In genomic region chr22:27670701-27671412, GRCh38 we compare ENCODE assay signal across 7 cellular contexts.
DNase-seq lines count a peak whose midpoint lies in the region; ATAC-seq, FAIRE-seq and TF ChIP-seq lines count a peak whose summit lies in the region.

No MANE protein-coding gene starts in this region.

- peaks cover 35% of the 10 kb centered on the region for H3K4me1 ChIP-seq in HUES6 (ENCODE audit: control insufficient read depth, insufficient read depth, low read length)
- H3K4me1 ChIP-seq in K562 (replicated peaks in 1 of 2; ENCODE audit: control insufficient read depth in 2 of 2, insufficient read depth in 2 of 2, low read length in 2 of 2): peaks cover 30 to 44% of the 10 kb centered on the region in 2 experiments
- H3K4me1 ChIP-seq in tibial nerve: peaks cover 0 to 38% (median 3%) of the 10 kb centered on the region in 4 donors

- peak; percentile 79 to 89 (median 81) for DNase-seq in K562 (ENCODE audit: extremely low read depth in 1 of 4, low spot score in 3 of 4)
- DNase-seq in left colon: peak; percentile 15 to 54
- DNase-seq in tibial nerve (ENCODE audit: low spot score in 2 of 2): no peak
- no peak for DNase-seq in NCI-H2196 (lab: John Stamatoyannopoulos, UW; ENCODE audit: unreplicated experiment)

- TF ChIP-seq CTCF in K562 (IDR thresholded peaks at IDR 0.05 in 2 of 3, conservative IDR thresholded peaks at IDR 0.05 in 1 of 3; ENCODE audit: insufficient read depth in 2 of 3, low read depth in 1 of 3, low read length in 3 of 3): no peak
- TF ChIP-seq CTCF in tibial nerve (IDR thresholded peaks at IDR 0.05): no peak

- in situ Hi-C loops in K562 (cut with MboI): no loop called here

- H3K9me1 ChIP-seq in K562 (ENCODE audit: control insufficient read depth, insufficient read depth, low read length): no peaks in the 10 kb centered on the region

- H3K36me3 ChIP-seq in HUES6 (ENCODE audit: control insufficient read depth, insufficient read depth, low read length): peaks cover 11% of the 10 kb centered on the region
- no peaks in the 10 kb centered on the region for H3K36me3 ChIP-seq in K562 (ENCODE audit: control insufficient read depth, insufficient read depth, low read length)
- no peaks in the 10 kb centered on the region for H3K36me3 ChIP-seq in tibial nerve

- peak; percentile 52; the same call in 1 of the 2 replicates for TF ChIP-seq POLR2A in K562 (conservative IDR thresholded peaks at IDR 0.05)
- TF ChIP-seq POLR2A in tibial nerve (IDR thresholded peaks at IDR 0.05): no peak

- TF ChIP-seq RAD21 in K562 (CRISPR knock-in tag; conservative IDR thresholded peaks at IDR 0.05 in 1 of 2, IDR thresholded peaks at IDR 0.05 in 1 of 2): no peak

- TF ChIP-seq EP300 in K562 (IDR thresholded peaks at IDR 0.05; ENCODE audit: low read length): peak; percentile 38; the same call in 1 of the 2 replicates
- TF ChIP-seq EP300 in tibial nerve (IDR thresholded peaks at IDR 0.05): no peak

- 6% methylated on average over 8 of the region's 16 CpGs for WGBS in K562 (ENCODE audit: insufficient coverage, low coverage, missing lambda C conversion rate)
- 21 to 50% methylated on average over 9 to 16 of the region's 16 CpGs for WGBS in tibial nerve, 2 donors

- peak overlapping the region; percentile 1; the same call in 1 of the 2 replicates for H3K4me3 ChIP-seq in HUES6 (ENCODE audit: low read depth, low read length)
- H3K4me3 ChIP-seq in K562: peak overlapping the region; percentile 35
- H3K4me3 ChIP-seq in tibial nerve: no peak overlapping the region

- POLR2A ChIA-PET in K562 (lab: Yijun Ruan, JAX): interaction anchor here (0.6 kb wide), 2 partner anchors 11 to 13 kb away, joined by 3 read pairs; no protein-coding TSS in a partner anchor

- H3K27me3 ChIP-seq in HUES6 (ENCODE audit: control insufficient read depth, insufficient read depth, low read length) (no peaks in the 10 kb centered on the region), K562 (ENCODE audit: control insufficient read depth in 2 of 2, insufficient read depth in 2 of 2, low read length in 2 of 2) (no peaks in the 10 kb centered on the region), tibial nerve (no peaks in the 10 kb centered on the region)

- H4K20me1 ChIP-seq in K562 (replicated peaks; ENCODE audit: control insufficient read depth, insufficient read depth, low read length): no peaks in the 10 kb centered on the region

- intact Hi-C loops in K562 (cut with micrococcal nuclease): no loop called here
- intact Hi-C loops in left colon (cut with DNase I, micrococcal nuclease): no loop called here

- TSS peak; percentile 84 for BruUV-seq in K562 (replicated peaks; lab: Mats Ljungman, UMichigan)

- CTCF ChIA-PET in K562 (lab: Yijun Ruan, JAX; ENCODE audit: low intra/inter-chr PET ratio): no interaction called here

- H2AFZ ChIP-seq in K562 (ENCODE audit: low read depth, low read length): peak overlapping the region; percentile 95

- FAIRE-seq in K562 (lab: Jason Lieb, UNC): peak; percentile 76

- H3K4me2 ChIP-seq in K562 (ENCODE audit: insufficient read depth, low read length): peak overlapping the region; percentile 73

- H3K79me2 ChIP-seq in K562 (ENCODE audit: control insufficient read depth, insufficient read depth, low read length): no peaks in the 10 kb centered on the region

- ATAC-seq in K562 (peak; percentile 90), left colon (peak; percentile 53), GM21717 (IDR thresholded peaks at IDR 0.05; ENCODE audit: unreplicated experiment) (no peak), GM19397 (IDR thresholded peaks at IDR 0.05; ENCODE audit: unreplicated experiment) (no peak)

- H3K9ac ChIP-seq in HUES6 (ENCODE audit: low read length) (peak overlapping the region; percentile 64), K562 (ENCODE audit: insufficient read depth in 1 of 2, low read depth in 2 of 2, low read length in 2 of 2) (peak overlapping the region; percentile 86 to 93)

- H3K27ac ChIP-seq in HUES6 (ENCODE audit: low read depth, low read length): peak overlapping the region; percentile 63
- H3K27ac ChIP-seq in K562 (ENCODE audit: extremely low read depth, low read depth, low read length): peak overlapping the region; percentile 89
- H3K27ac ChIP-seq in tibial nerve: peak overlapping the region in 3 of 4 donors; percentile 40 to 78 (median 73)

- H3K9me3 ChIP-seq in HUES6 (ENCODE audit: control insufficient read depth, insufficient read depth, low read depth, low read length): peaks cover 6% of the 10 kb centered on the region
- peaks cover 3% of the 10 kb centered on the region; the same call in 1 of the 2 replicates for H3K9me3 ChIP-seq in K562 (replicated peaks; ENCODE audit: control insufficient read depth, insufficient read depth, low read depth, low read length)
- peaks cover 0 to 5% (median 0%) of the 10 kb centered on the region in 4 donors for H3K9me3 ChIP-seq in tibial nerve

TF ChIP-seq in K562, 482 proteins besides CTCF, POLR2A, EP300 and RAD21 (continues in another document):
- peak in 1 of 2 experiments; percentile 5 for TF ChIP-seq E2F6 (IDR thresholded peaks at IDR 0.05; ENCODE audit: borderline replicate concordance in 1 of 2, extremely low read depth in 1 of 2, insufficient read depth in 1 of 2, insufficient read length in 1 of 2, low read depth in 1 of 2, low read length in 1 of 2, poor library complexity in 1 of 2, severe bottlenecking in 1 of 2)
- peak; percentile 84; the same call in 1 of the 2 replicates for TF ChIP-seq ZBTB7A (IDR thresholded peaks at IDR 0.05; ENCODE audit: borderline replicate concordance, control insufficient read depth, low read depth, low read length)
- TF ChIP-seq FOXJ2 (tag; IDR thresholded peaks at IDR 0.05): no peak
- TF ChIP-seq EP400 (IDR thresholded peaks at IDR 0.05): peak; percentile 28; the same call in 1 of the 2 replicates
- no peak for TF ChIP-seq MAFG (tag; conservative IDR thresholded peaks at IDR 0.05)
- TF ChIP-seq MLX (CRISPR knock-in tag; conservative IDR thresholded peaks at IDR 0.05): no peak
- no peak for TF ChIP-seq CREB1 (IDR thresholded peaks at IDR 0.05)
- TF ChIP-seq CREB1 (CRISPR knock-in tag; IDR thresholded peaks at IDR 0.05): no peak
- TF ChIP-seq HDAC8 (tag; IDR thresholded peaks at IDR 0.05): no peak
- no peak for TF ChIP-seq ERF (CRISPR knock-in tag; IDR thresholded peaks at IDR 0.05)
- no peak for TF ChIP-seq TFAM (CRISPR knock-in tag; conservative IDR thresholded peaks at IDR 0.05)
- no peak for TF ChIP-seq ZNF239 (CRISPR knock-in tag; IDR thresholded peaks at IDR 0.05)
- TF ChIP-seq CBFA2T2 (conservative IDR thresholded peaks at IDR 0.05): no peak
- TF ChIP-seq MTA1 (IDR thresholded peaks at IDR 0.05; ENCODE audit: borderline replicate concordance): no peak
- 0 out of 2 replicates have a peak, but pooled peaks have one; percentile 35 for TF ChIP-seq ZNF644 (tag; IDR thresholded peaks at IDR 0.05; ENCODE audit: low read depth)
- TF ChIP-seq TCF7 (IDR thresholded peaks at IDR 0.05; ENCODE audit: borderline replicate concordance): no peak
- TF ChIP-seq TAF7 (tag; IDR thresholded peaks at IDR 0.05): 0 out of 2 replicates have a peak, but pooled peaks have one; percentile 20
- TF ChIP-seq MYC (IDR thresholded peaks at IDR 0.05; ENCODE audit: low read depth, low read length): 0 out of 2 replicates have a peak, but pooled peaks have one; percentile 29
- no peak for TF ChIP-seq MYC (CRISPR knock-in tag; IDR thresholded peaks at IDR 0.05; ENCODE audit: borderline replicate concordance, low read depth)
- peak; percentile 35 for TF ChIP-seq CCNT2 (IDR thresholded peaks at IDR 0.05; ENCODE audit: borderline replicate concordance, extremely low read depth, insufficient read length, low read depth, low read length)
- peak; percentile 66 for TF ChIP-seq POLR2G (IDR thresholded peaks at IDR 0.05; ENCODE audit: low read depth, low read length)
- 0 out of 2 replicates have a peak, but pooled peaks have one; percentile 34 for TF ChIP-seq ZNF766 (CRISPR knock-in tag; conservative IDR thresholded peaks at IDR 0.05)
- TF ChIP-seq CHD4 (IDR thresholded peaks at IDR 0.05; ENCODE audit: insufficient read depth, insufficient replicate concordance, low read depth, low read length, poor library complexity, severe bottlenecking): no peak
- no peak for TF ChIP-seq ZNF384 (IDR thresholded peaks at IDR 0.05; ENCODE audit: low read depth, low read length)
- peak; percentile 49 for TF ChIP-seq HMGN3 (IDR thresholded peaks at IDR 0.05; ENCODE audit: borderline replicate concordance, extremely low read depth, insufficient read length, low read depth, low read length)
- TF ChIP-seq ZNF584 (CRISPR knock-in tag; IDR thresholded peaks at IDR 0.05; ENCODE audit: low read depth): 0 out of 2 replicates have a peak, but pooled peaks have one; percentile 64
- no peak for TF ChIP-seq ZBTB5 (IDR thresholded peaks at IDR 0.05)

Comparison
In these comparisons a context has a peak if more than half of its experiments do, and no peak if none do; other contexts are left out.
1. H3K4me3 ChIP-seq: peak in HUES6 (single experiment) and K562 (single experiment); none in tibial nerve (0 of 4).
2. ATAC-seq: peak in K562 (single experiment) and left colon (single experiment); none in GM21717 (single experiment) and GM19397 (single experiment).
3. DNase-seq: peak in K562 (4 of 4) and left colon (2 of 2); none in tibial nerve (0 of 2) and NCI-H2196 (single experiment).
4. Peak in every context shown above with its lines, with median percentiles within 50 percentile points of each other: H3K27ac ChIP-seq.